ENCODE assay signal across 25 cellular contexts in the genomic region with DNA sequence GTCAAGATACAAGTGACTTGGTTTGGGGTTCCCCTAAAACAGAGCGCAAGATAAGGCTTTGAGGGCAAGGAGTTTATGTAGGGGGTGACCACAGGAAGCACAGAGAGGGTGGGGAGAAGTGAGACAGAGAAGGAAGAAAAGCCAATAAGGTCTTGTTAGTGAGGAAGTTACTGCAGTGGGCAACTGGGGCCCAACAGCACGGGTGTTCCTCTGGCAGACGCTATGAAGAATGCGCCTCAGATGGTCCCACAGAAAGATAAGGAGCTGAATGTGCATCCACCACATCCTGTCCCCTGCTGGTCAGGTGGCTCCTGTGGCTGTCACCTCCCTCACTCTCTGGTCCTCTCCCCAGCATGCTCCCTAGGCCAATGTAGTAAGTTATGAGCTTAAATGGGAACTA.
"Had no signal": no experiment of that assay in that cellular context is flagged by ENCODE, and none has a peak within 500 bp of the region (broad histone marks: within the 10 kb centered on the region; RNA-seq: fewer than 3 reads in every experiment).

No MANE protein-coding gene starts in this region.

- ATAC-seq: activated T-cell treated with anti-CD3 and anti-CD28 coated beads, Interleukin-2, amount 50 U/mL, for 4 hours; effector memory CD8-positive, alpha-beta T cell; esophagus mucosa; left ventricle myocardium superior; stimulated activated memory B cell treated with anti-CD40 and anti-IgM and Interleukin-4, amounts not matched to agents 10 μg/mL and 1 μg/mL and 100 μg/mL, for 72 hours had no signal

- H3K36me3 ChIP-seq: colonic mucosa, right lobe of liver, upper lobe of left lung, WERI-Rb-1 had no signal

- H3K27ac Mint-ChIP-seq: activated naive CD8-positive, alpha-beta T cell treated with anti-CD3 and anti-CD28 coated beads for 36 hours; activated T-helper 2 cell treated with anti-CD3 and anti-CD28 coated beads, Interferon-gamma antibody, Interleukin-2, Interleukin-4, amounts not matched to agents 10 μg/mL and 5 μg/mL and 100 μg/mL, durations not matched to agents 14 hours and 24 hours and 36 hours; stimulated activated memory B cell treated with anti-CD40 and anti-IgM and Interleukin-4, amounts not matched to agents 10 μg/mL and 1 μg/mL and 100 μg/mL, for 72 hours; T-helper 1 cell treated with Interleukin-12 subunit alpha and Interleukin-12 subunit beta and Interleukin-4 antibody, amounts not matched to agents 30 μg/mL and 1 μg/mL, for 36 hours had no signal

- H3K27me3 ChIP-seq: colonic mucosa, right lobe of liver, testis, upper lobe of left lung had no signal

- H3K27me3 Mint-ChIP-seq: stimulated activated memory B cell treated with anti-CD40 and anti-IgM and Interleukin-4, amounts not matched to agents 10 μg/mL and 1 μg/mL and 100 μg/mL, for 72 hours had no signal

- H3K4me3 Mint-ChIP-seq: activated naive CD8-positive, alpha-beta T cell treated with anti-CD3 and anti-CD28 coated beads for 36 hours; activated T-cell treated with anti-CD3 and anti-CD28 coated beads, Interleukin-2, amount 50 U/mL, for 4 hours; stimulated activated memory B cell treated with anti-CD40 and anti-IgM and Interleukin-4, amounts not matched to agents 10 μg/mL and 1 μg/mL and 100 μg/mL, for 72 hours; T-helper 1 cell treated with Interleukin-12 subunit alpha and Interleukin-12 subunit beta and Interleukin-4 antibody, amounts not matched to agents 30 μg/mL and 1 μg/mL, for 36 hours had no signal

- H3K4me1 Mint-ChIP-seq: activated naive CD8-positive, alpha-beta T cell treated with anti-CD3 and anti-CD28 coated beads for 36 hours; stimulated activated memory B cell treated with anti-CD40 and anti-IgM and Interleukin-4, amounts not matched to agents 10 μg/mL and 1 μg/mL and 100 μg/mL, for 72 hours had no signal

- H3K4me3 ChIP-seq: colonic mucosa, dorsolateral prefrontal cortex, right lobe of liver, skin epidermis, testis, upper lobe of left lung had no signal

- H3K9ac ChIP-seq: parathyroid adenoma had no signal

- H3K9me3 Mint-ChIP-seq: activated naive CD8-positive, alpha-beta T cell treated with anti-CD3 and anti-CD28 coated beads for 36 hours; activated T-cell treated with anti-CD3 and anti-CD28 coated beads, Interleukin-2, amount 50 U/mL, for 4 hours; activated T-helper 2 cell treated with anti-CD3 and anti-CD28 coated beads, Interferon-gamma antibody, Interleukin-2, Interleukin-4, amounts not matched to agents 10 μg/mL and 5 μg/mL and 100 μg/mL, durations not matched to agents 14 hours and 24 hours and 36 hours; effector memory CD8-positive, alpha-beta T cell; T-helper 1 cell treated with Interleukin-12 subunit alpha and Interleukin-12 subunit beta and Interleukin-4 antibody, amounts not matched to agents 30 μg/mL and 1 μg/mL, for 36 hours had no signal

- DNase-seq: activated CD4-positive, alpha-beta T cell treated with anti-CD3 and anti-CD28 coated beads, Interleukin-2, amount 50 U/mL, for 1 hour; activated CD4-positive, CD25-positive, alpha-beta regulatory T cell treated with anti-CD3 and anti-CD28 coated beads, Interleukin-2, amount 50 U/mL, for 72 hours; activated CD8-positive, alpha-beta memory T cell treated with anti-CD3 and anti-CD28 coated beads, Interleukin-2, amount 50 U/mL, for 4 hours; activated naive CD4-positive, alpha-beta T cell; activated naive CD8-positive, alpha-beta T cell treated with anti-CD3 and anti-CD28 coated beads for 36 hours; activated T-cell treated with anti-CD3 and anti-CD28 coated beads, Interleukin-2, amount 50 U/mL, for 4 hours; colonic mucosa; dorsolateral prefrontal cortex; effector memory CD8-positive, alpha-beta T cell; glutamatergic neuron; hypothalamus; left ventricle myocardium superior; mammary epithelial cell; nucleus accumbens; right lobe of liver; stimulated activated CD4-positive, alpha-beta T cell treated with anti-CD3 and anti-CD28 coated beads, Interleukin-2, amount 100 ng/mL, for 24 hours; testis; upper lobe of left lung; WERI-Rb-1 had no signal

- H3K4me1 ChIP-seq: colonic mucosa, parathyroid adenoma, right lobe of liver, upper lobe of left lung had no signal

- H3K27ac ChIP-seq: colonic mucosa, dorsolateral prefrontal cortex, parathyroid adenoma, right lobe of liver, skin epidermis, testis, upper lobe of left lung, WERI-Rb-1 had no signal

- H3K79me2 ChIP-seq: parathyroid adenoma had no signal
